9 cellular contexts compared by ENCODE assay signal in the genomic region with DNA sequence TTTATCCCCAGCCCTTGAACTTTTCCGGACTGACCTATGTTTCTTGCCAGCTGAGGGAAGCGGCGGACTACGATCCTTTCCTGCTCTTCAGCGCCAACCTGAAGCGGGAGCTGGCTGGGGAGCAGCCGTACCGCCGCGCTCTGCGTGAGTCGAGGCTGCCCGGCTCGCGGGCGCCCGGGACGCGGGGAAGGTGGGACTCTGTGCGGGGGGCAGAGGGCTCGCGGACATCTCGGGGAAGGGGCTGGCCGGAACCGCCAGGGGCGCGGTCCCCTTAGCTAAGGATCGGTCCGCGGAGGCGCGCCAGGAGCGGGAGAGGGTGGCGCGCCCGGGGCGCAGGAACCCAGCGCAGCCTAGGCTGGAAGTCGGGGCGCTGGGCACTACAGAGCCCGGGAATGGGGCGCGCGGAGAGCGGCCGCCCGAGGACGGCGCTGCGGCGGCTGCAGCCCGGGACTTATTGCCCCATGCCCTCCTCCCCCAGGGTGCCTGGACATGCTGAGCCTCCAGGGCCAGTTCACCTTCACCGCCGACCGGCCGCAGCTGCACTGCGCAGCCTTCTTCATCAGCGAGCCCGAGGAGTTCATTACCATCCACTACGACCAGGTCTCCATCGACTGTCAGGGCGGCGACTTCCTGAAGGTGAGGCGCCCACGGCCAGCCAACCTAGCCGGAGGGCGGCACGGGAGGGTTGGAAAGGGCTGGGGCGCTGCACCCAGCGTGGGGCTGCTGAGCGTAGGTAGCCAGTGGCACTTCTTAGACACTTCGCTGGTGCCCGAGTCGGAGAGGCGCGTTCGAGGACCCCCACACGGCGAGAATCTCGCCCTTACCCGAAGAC. TPM values are rescaled to one million over a fixed set of nuclear protein-coding genes. Genes with fewer than 3 reads are reported as not detected.
DNase-seq lines count a peak whose midpoint lies in the region; ATAC-seq, FAIRE-seq and TF ChIP-seq lines count a peak whose summit lies in the region.
"Had no signal": no experiment of that assay in that cellular context is flagged by ENCODE, and none has a peak within 500 bp of the region (broad histone marks: within the 10 kb centered on the region; RNA-seq: fewer than 3 reads in every experiment).

No MANE protein-coding gene starts in this region.

- H3K36me3 ChIP-seq in HEK293 (ENCODE audit: control insufficient read depth in 2 of 2, insufficient read depth in 1 of 2, low read length in 2 of 2) (no peaks in the 10 kb centered on the region), ascending aorta (no peaks in the 10 kb centered on the region), iPS-15b (ENCODE audit: control insufficient read depth, insufficient read depth, low read length) (no peaks in the 10 kb centered on the region), gastrocnemius medialis (no peaks in the 10 kb centered on the region), SJCRH30 (no peaks in the 10 kb centered on the region)

- TF ChIP-seq POLR2A in gastrocnemius medialis (IDR thresholded peaks at IDR 0.05), result no peak

- POLR2A ChIA-PET in HEK293 (lab: Yijun Ruan, JAX), result no interaction called here

- H3K4me1 ChIP-seq in HEK293 (ENCODE audit: control insufficient read depth, insufficient read depth, low read length), result no peaks in the 10 kb centered on the region; the same call in 1 of the 2 replicates
- H3K4me1 ChIP-seq in ascending aorta, result no peaks in the 10 kb centered on the region
- no peaks in the 10 kb centered on the region for H3K4me1 ChIP-seq in iPS-15b (ENCODE audit: control insufficient read depth, insufficient read depth, low read length)
- no peaks in the 10 kb centered on the region for H3K4me1 ChIP-seq in gastrocnemius medialis
- peaks cover 8% of the 10 kb centered on the region for H3K4me1 ChIP-seq in SJCRH30

- CTCF ChIA-PET in HEK293 (lab: Yijun Ruan, JAX), result interaction anchor here (0.7 kb wide), 5 partner anchors 22 to 1718 kb away, joined by 3 to 4 read pairs (median 3); no protein-coding TSS in a partner anchor

- peak overlapping the region; percentile 47 for H3K4me3 ChIP-seq in HEK293 (ENCODE audit: low read depth, low read length)
- H3K4me3 ChIP-seq in ascending aorta, result peak overlapping the region; percentile 45 to 58
- peak overlapping the region; percentile 78 for H3K4me3 ChIP-seq in iPS-15b (ENCODE audit: low read depth, low read length)
- peak overlapping the region; percentile 35 to 53 (median 40) for H3K4me3 ChIP-seq in gastrocnemius medialis
- H3K4me3 ChIP-seq in SJCRH30, result no peak overlapping the region

- no peak for FAIRE-seq in GM19239 (lab: Jason Lieb, UNC)

- no peak overlapping the region for H3K9ac ChIP-seq in iPS-15b (ENCODE audit: low read depth, low read length)

- intact Hi-C loops in ascending aorta (cut with DNase I) (no loop called here), gastrocnemius medialis (cut with DNase I; ENCODE audit: low total_unique reads) (no loop called here)

- ATAC-seq in gastrocnemius medialis, result no peak
- no peak for ATAC-seq in HG03439 (IDR thresholded peaks at IDR 0.05; ENCODE audit: unreplicated experiment)

- in situ Hi-C loops in gastrocnemius medialis (cut with MboI; ENCODE audit: low sequenced_read_pairs in 4 of 4), result no loop called here

- no peak for DNase-seq in ascending aorta (ENCODE audit: low spot score in 2 of 2)
- no peak for DNase-seq in gastrocnemius medialis
- no peak for DNase-seq in mesenteric fat pad (ENCODE audit: low spot score)
- DNase-seq in SJCRH30, result no peak
- no peak for DNase-seq in GM19239 (ENCODE audit: insufficient read length, low spot score)

- H3K27ac ChIP-seq in HEK293 (ENCODE audit: extremely low read depth, low read depth, low read length), result no peak overlapping the region
- no peak overlapping the region for H3K27ac ChIP-seq in ascending aorta
- H3K27ac ChIP-seq in gastrocnemius medialis, result no peak overlapping the region
- H3K27ac ChIP-seq in SJCRH30, result no peak overlapping the region

- H3K9me3 ChIP-seq in HEK293 (ENCODE audit: control insufficient read depth, insufficient read depth, low read depth, low read length), result no peaks in the 10 kb centered on the region
- H3K9me3 ChIP-seq in ascending aorta, result no peaks in the 10 kb centered on the region
- no peaks in the 10 kb centered on the region for H3K9me3 ChIP-seq in iPS-15b (ENCODE audit: control insufficient read depth, insufficient read depth, low read length)
- H3K9me3 ChIP-seq in gastrocnemius medialis, result no peaks in the 10 kb centered on the region
- H3K9me3 ChIP-seq in SJCRH30 (replicated peaks), result no peaks in the 10 kb centered on the region

- TF ChIP-seq CTCF in HEK293 (tag by site-specific recombination; IDR thresholded peaks at IDR 0.05), result peak; percentile 51
- no peak for TF ChIP-seq CTCF in ascending aorta (IDR thresholded peaks at IDR 0.05)
- no peak for TF ChIP-seq CTCF in gastrocnemius medialis (IDR thresholded peaks at IDR 0.05 in 4 of 5, conservative IDR thresholded peaks at IDR 0.05 in 1 of 5)

- H3K27me3 ChIP-seq in ascending aorta, result no peaks in the 10 kb centered on the region
- peaks cover 55% of the 10 kb centered on the region for H3K27me3 ChIP-seq in iPS-15b (ENCODE audit: control insufficient read depth, insufficient read depth, low read length)
- peaks cover 9 to 23% (median 12%) of the 10 kb centered on the region in 3 donors for H3K27me3 ChIP-seq in gastrocnemius medialis
- H3K27me3 ChIP-seq in SJCRH30, result no peaks in the 10 kb centered on the region

TF ChIP-seq in HEK293, 187 proteins besides CTCF, POLR2A, EP300 and RAD21:
- TF ChIP-seq ZNF169 (tag by site-specific recombination; IDR thresholded peaks at IDR 0.05) (no peak), GLIS1 (tag by site-specific recombination; IDR thresholded peaks at IDR 0.05) (0 out of 2 replicates have a peak, but pooled peaks have one; percentile 11), ZBTB20 (tag by site-specific recombination; IDR thresholded peaks at IDR 0.05) (peak; percentile 75), ZFHX2 (tag by site-specific recombination; conservative IDR thresholded peaks at IDR 0.05) (0 out of 2 replicates have a peak, but pooled peaks have one; percentile 19), ZNF561 (tag by site-specific recombination; IDR thresholded peaks at IDR 0.05; ENCODE audit: borderline replicate concordance) (no peak), ZNF521 (tag by site-specific recombination; IDR thresholded peaks at IDR 0.05) (no peak), GLIS2 (tag by site-specific recombination; IDR thresholded peaks at IDR 0.05) (peak; percentile 30; the same call in 1 of the 2 replicates), ZNF639 (tag by site-specific recombination; IDR thresholded peaks at IDR 0.05) (no peak), ZIC2 (tag by site-specific recombination; IDR thresholded peaks at IDR 0.05) (peak; percentile 30; the same call in 1 of the 2 replicates), ZBTB8A (tag by site-specific recombination; IDR thresholded peaks at IDR 0.05) (peak; percentile 70), ZNF792 (tag by site-specific recombination; IDR thresholded peaks at IDR 0.05) (no peak)
- TF ChIP-seq, protein P1, sequence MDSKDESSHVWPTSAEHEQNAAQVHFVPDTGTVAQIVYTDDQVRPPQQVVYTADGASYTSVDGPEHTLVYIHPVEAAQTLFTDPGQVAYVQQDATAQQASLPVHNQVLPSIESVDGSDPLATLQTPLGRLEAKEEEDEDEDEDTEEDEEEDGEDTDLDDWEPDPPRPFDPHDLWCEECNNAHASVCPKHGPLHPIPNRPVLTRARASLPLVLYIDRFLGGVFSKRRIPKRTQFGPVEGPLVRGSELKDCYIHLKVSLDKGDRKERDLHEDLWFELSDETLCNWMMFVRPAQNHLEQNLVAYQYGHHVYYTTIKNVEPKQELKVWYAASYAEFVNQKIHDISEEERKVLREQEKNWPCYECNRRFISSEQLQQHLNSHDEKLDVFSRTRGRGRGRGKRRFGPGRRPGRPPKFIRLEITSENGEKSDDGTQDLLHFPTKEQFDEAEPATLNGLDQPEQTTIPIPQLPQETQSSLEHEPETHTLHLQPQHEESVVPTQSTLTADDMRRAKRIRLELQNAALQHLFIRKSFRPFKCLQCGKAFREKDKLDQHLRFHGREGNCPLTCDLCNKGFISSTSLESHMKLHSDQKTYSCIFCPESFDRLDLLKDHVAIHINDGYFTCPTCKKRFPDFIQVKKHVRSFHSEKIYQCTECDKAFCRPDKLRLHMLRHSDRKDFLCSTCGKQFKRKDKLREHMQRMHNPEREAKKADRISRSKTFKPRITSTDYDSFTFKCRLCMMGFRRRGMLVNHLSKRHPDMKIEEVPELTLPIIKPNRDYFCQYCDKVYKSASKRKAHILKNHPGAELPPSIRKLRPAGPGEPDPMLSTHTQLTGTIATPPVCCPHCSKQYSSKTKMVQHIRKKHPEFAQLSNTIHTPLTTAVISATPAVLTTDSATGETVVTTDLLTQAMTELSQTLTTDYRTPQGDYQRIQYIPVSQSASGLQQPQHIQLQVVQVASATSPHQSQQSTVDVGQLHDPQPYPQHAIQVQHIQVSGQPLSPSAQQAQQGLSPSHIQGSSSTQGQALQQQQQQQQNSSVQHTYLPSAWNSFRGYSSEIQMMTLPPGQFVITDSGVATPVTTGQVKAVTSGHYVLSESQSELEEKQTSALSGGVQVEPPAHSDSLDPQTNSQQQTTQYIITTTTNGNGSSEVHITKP (tag by site-specific recombination; IDR thresholded peaks at IDR 0.05), result no peak
- TF ChIP-seq, protein P2, sequence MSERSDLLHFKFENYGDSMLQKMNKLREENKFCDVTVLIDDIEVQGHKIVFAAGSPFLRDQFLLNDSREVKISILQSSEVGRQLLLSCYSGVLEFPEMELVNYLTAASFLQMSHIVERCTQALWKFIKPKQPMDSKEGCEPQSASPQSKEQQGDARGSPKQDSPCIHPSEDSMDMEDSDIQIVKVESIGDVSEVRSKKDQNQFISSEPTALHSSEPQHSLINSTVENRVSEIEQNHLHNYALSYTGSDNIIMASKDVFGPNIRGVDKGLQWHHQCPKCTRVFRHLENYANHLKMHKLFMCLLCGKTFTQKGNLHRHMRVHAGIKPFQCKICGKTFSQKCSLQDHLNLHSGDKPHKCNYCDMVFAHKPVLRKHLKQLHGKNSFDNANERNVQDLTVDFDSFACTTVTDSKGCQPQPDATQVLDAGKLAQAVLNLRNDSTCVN (tag by site-specific recombination; optimal IDR thresholded peaks at IDR 0.05), result peak; percentile 78
TF ChIP-seq in HEK293: peak in this region for 7.

RNA-seq across cellular contexts. Expression of gene CRHBP, which starts 0.9 kb away (rescaled TPM):
- total RNA-seq in ascending aorta (0.32 TPM), gastrocnemius medialis (under 1 TPM in 3 of 4 donors, not detected in 1; 0.36 to 0.61 (median 0.38) TPM), mesenteric fat pad (4.9 TPM)
- not detected in 2 replicates for total RNA-seq in SJCRH30 (2014; rRNA removed; shearing (Covaris generic))
- total RNA-seq: HT-29 had no signal
